ENCODE assay signal across 17 cellular contexts in the genomic region with DNA sequence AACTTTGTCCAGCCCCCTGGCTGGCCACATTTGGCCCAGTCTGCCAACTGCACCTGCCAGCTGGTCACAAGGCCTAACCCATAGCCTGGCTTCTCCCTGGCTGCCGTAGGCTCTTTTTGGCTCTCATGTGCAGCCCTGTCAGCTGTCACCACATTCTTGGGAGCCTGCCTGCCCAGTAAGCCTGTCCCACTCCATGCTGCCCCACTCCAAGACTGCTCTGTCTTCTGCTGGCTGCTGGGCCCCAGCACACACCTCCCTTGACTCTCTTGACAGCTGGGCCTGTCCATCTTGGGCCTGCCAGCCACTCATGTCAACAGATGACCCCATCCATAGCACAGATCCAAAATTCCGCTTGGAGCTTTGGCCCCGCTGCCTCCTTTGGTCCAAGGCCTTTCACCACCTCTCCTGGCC.
DNase-seq lines count a peak whose midpoint lies in the region; ATAC-seq and TF ChIP-seq lines count a peak whose summit lies in the region.
"Had no signal": no experiment of that assay in that cellular context is flagged by ENCODE, and none has a peak within 500 bp of the region (broad histone marks: within the 10 kb centered on the region; RNA-seq: fewer than 3 reads in every experiment).

No MANE protein-coding gene starts in this region.

- peak; percentile 1 for DNase-seq in stimulated activated CD4-positive, alpha-beta T cell treated with anti-CD3 and anti-CD28 coated beads, Interleukin-15, amount 100 ng/mL, for 24 hours
- DNase-seq in stimulated activated CD4-positive, alpha-beta T cell treated with anti-CD3 and anti-CD28 coated beads, Interleukin-2, amount 100 ng/mL, for 48 hours, result no peak
- DNase-seq in Right ventricle myocardium inferior (ENCODE audit: missing footprints), result peak; percentile 84
- no peak for DNase-seq in neural progenitor cell (ENCODE audit: low spot score)
- no peak for DNase-seq in upper lobe of right lung
- no peak for DNase-seq in transverse colon
- no peak for DNase-seq in foreskin melanocyte
- DNase-seq: brain microvascular endothelial cell; Caco-2; MG63; NCI-H345; stimulated activated CD4-positive, alpha-beta T cell treated with anti-CD3 and anti-CD28 coated beads, Interleukin-2, amount 100 ng/mL, for 24 hours; testis had no signal

- peaks cover 6% of the 10 kb centered on the region for H3K27me3 Mint-ChIP-seq in neural progenitor cell (ENCODE audit: insufficient read depth, low read depth)
- H3K27me3 Mint-ChIP-seq: memory B cell had no signal

- no peak for TF ChIP-seq CTCF in neural progenitor cell (IDR thresholded peaks at IDR 0.05)
- no peak for TF ChIP-seq CTCF in upper lobe of right lung (IDR thresholded peaks at IDR 0.05)
- no peak for TF ChIP-seq CTCF in transverse colon (IDR thresholded peaks at IDR 0.05)

- H3K9ac ChIP-seq in neural progenitor cell, result no peak overlapping the region

- no peak overlapping the region for H2AFZ ChIP-seq in neural progenitor cell (replicated peaks)

- intact Hi-C loops in Right ventricle myocardium inferior (cut with DNase I) (no loop called here), upper lobe of right lung (cut with DNase I) (no loop called here), transverse colon (cut with DNase I; ENCODE audit: low total_unique reads) (no loop called here)

- H3K27me3 ChIP-seq in neural progenitor cell (peaks cover 4% of the 10 kb centered on the region), upper lobe of right lung (no peaks in the 10 kb centered on the region), transverse colon (no peaks in the 10 kb centered on the region)
- H3K27me3 ChIP-seq: brain microvascular endothelial cell, MG63, testis had no signal

- no peaks in the 10 kb centered on the region for H4K20me1 ChIP-seq in neural progenitor cell (ENCODE audit: low read depth)

- 92% methylated on average over 3 of the region's 3 CpGs; no CpG with 5 or more reads in 1 of the 2 donors for WGBS in transverse colon (ENCODE audit: low coverage in 1 of 2), 2 donors

- H3K27ac ChIP-seq in neural progenitor cell (no peak overlapping the region), upper lobe of right lung (no peak overlapping the region), transverse colon (no peak overlapping the region)
- H3K27ac ChIP-seq: brain microvascular endothelial cell, testis, VCaP had no signal

- no peak overlapping the region for H3K4me2 ChIP-seq in neural progenitor cell

- peaks cover 5% of the 10 kb centered on the region for H3K4me1 ChIP-seq in neural progenitor cell
- H3K4me1 ChIP-seq in upper lobe of right lung, result no peaks in the 10 kb centered on the region
- no peaks in the 10 kb centered on the region for H3K4me1 ChIP-seq in transverse colon
- H3K4me1 ChIP-seq: Caco-2, testis had no signal

- H3K79me2 ChIP-seq in neural progenitor cell (ENCODE audit: low read depth), result no peaks in the 10 kb centered on the region

- H3K27ac Mint-ChIP-seq in neural progenitor cell, result peak overlapping the region; percentile 5
- H3K27ac Mint-ChIP-seq: memory B cell had no signal

- H3K36me3 Mint-ChIP-seq in neural progenitor cell, result peaks cover 2% of the 10 kb centered on the region

- peaks cover 11% of the 10 kb centered on the region for H3K9me3 Mint-ChIP-seq in neural progenitor cell

- H3K9me3 ChIP-seq in neural progenitor cell (ENCODE audit: low read depth) (no peaks in the 10 kb centered on the region), upper lobe of right lung (no peaks in the 10 kb centered on the region), transverse colon (no peaks in the 10 kb centered on the region)
- H3K9me3 ChIP-seq: Caco-2, MG63, testis had no signal

- no peaks in the 10 kb centered on the region for H3F3A ChIP-seq in neural progenitor cell (ENCODE audit: low read depth)

- no peak for TF ChIP-seq EP300 in transverse colon (IDR thresholded peaks at IDR 0.05; ENCODE audit: low read depth)

- in situ Hi-C loops in transverse colon (cut with MboI; ENCODE audit: low pct_ligation_motif_present in 1 of 4, low pct_unique_long_range_greater_than_20kb in 1 of 4, low sequenced_read_pairs in 3 of 4), result loop anchor here in 1 of 4 donors (25.0 kb wide), 1 partner anchor 579 kb away; no protein-coding TSS in a partner anchor

- ATAC-seq in Right ventricle myocardium inferior (peak; percentile 96), upper lobe of right lung (peak; percentile 49), HG03521 (IDR thresholded peaks at IDR 0.05; ENCODE audit: unreplicated experiment) (no peak)
- ATAC-seq: activated naive CD4-positive, alpha-beta T cell treated with anti-CD3 and anti-CD28 coated beads, Interleukin-2, amount 50 U/mL, for 72 hours had no signal

- no peak for TF ChIP-seq POLR2A in transverse colon (IDR thresholded peaks at IDR 0.05)

- H3K4me3 Mint-ChIP-seq in neural progenitor cell, result no peak overlapping the region
- H3K4me3 Mint-ChIP-seq: memory B cell had no signal

- H3K4me3 ChIP-seq in neural progenitor cell (no peak overlapping the region), upper lobe of right lung (no peak overlapping the region), transverse colon (no peak overlapping the region)
- H3K4me3 ChIP-seq: MG63, testis had no signal

- H3K4me1 Mint-ChIP-seq in neural progenitor cell, result no peaks in the 10 kb centered on the region

- no peaks in the 10 kb centered on the region for H3K36me3 ChIP-seq in neural progenitor cell
- no peaks in the 10 kb centered on the region for H3K36me3 ChIP-seq in upper lobe of right lung
- H3K36me3 ChIP-seq in transverse colon, result no peaks in the 10 kb centered on the region
- H3K36me3 ChIP-seq: brain microvascular endothelial cell, MG63 had no signal

Comparison
In these comparisons a context has a peak if more than half of its experiments do, and no peak if none do; other contexts are left out.
1. DNase-seq: peak in stimulated activated CD4-positive, alpha-beta T cell treated with anti-CD3 and anti-CD28 coated beads, Interleukin-15, amount 100 ng/mL, for 24 hours (single experiment) and Right ventricle myocardium inferior (single experiment); none in stimulated activated CD4-positive, alpha-beta T cell treated with anti-CD3 and anti-CD28 coated beads, Interleukin-2, amount 100 ng/mL, for 48 hours (0 of 2), neural progenitor cell (single experiment), upper lobe of right lung (single experiment), transverse colon (single experiment) and foreskin melanocyte (single experiment).